8 cellular contexts compared by ENCODE assay signal in the genomic region with DNA sequence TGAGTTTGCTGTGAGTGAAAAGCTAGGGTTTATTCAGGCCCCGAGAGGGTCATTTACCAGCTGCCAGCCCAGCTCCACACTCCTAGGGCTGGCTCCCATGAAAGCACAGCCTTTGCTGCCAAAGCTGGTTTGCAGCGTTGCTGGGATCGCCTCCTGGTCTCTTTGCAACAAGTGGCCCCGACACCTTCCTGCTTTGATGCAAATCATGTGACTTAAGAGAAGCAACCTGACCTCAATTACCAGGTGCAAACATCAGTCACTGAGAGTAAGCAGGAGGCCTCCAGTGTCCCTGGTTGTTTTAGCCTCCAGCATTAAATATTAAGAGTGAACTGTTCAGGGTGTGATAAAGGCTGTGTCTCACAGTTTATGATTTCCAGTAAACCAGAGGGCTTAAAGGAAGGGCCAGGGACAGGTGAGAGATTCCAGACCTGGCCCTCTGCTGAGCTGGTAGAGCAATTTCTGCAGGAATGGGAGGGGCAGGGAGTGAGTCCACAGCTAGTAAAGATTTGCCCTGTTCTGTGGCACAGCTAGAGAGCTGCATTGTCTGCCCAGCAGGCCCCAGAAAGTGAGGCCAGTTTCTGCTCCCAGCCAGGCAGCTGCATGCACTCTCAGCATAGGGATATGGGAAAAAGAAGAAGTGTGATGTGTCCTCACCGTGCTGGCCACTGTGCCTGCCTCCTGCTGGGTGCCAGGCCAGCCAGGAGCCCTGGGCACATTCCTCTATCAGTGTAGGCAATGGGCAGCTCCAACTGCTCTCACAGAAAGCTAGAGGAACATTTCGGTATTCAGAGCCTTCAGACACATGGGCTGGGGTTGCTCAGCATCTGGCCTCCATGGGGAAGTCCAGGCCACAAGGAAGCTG. TPM values are rescaled to one million over a fixed set of nuclear protein-coding genes. Genes with fewer than 3 reads are reported as not detected.
DNase-seq lines count a peak whose midpoint lies in the region; ATAC-seq and TF ChIP-seq lines count a peak whose summit lies in the region.

No MANE protein-coding gene starts in this region.

- peak overlapping the region; percentile 99 for H3K27ac Mint-ChIP-seq in activated T-cell treated with anti-CD3 and anti-CD28 coated beads, Interleukin-2, amount 50 U/mL, for 72 hours

- H3K27me3 Mint-ChIP-seq in activated T-cell treated with anti-CD3 and anti-CD28 coated beads, Interleukin-2, amount 50 U/mL, for 72 hours (ENCODE audit: low read depth): no peaks in the 10 kb centered on the region

- DNase-seq in activated gamma-delta T cell treated with Interleukin-2 at 50 U/mL for 16 hours: peak; percentile 66
- DNase-seq in activated gamma-delta T cell (lab: John Stamatoyannopoulos, UW): no peak
- peak; percentile 76 for DNase-seq in OCI-LY7 (ENCODE audit: low spot score)
- DNase-seq in activated T-cell treated with anti-CD3 and anti-CD28 coated beads, Interleukin-2, amount 50 U/mL, for 72 hours: peak; percentile 69 to 78
- peak; percentile 47 for DNase-seq in left ventricle myocardium inferior
- DNase-seq in stimulated activated CD4-positive, alpha-beta T cell treated with anti-CD3 and anti-CD28 coated beads, Interleukin-1b, Interleukin-23, amount 100 ng/mL, for 48 hours: peak; percentile 76
- DNase-seq in AG20443 (ENCODE audit: low spot score): no peak

- H3K4me1 Mint-ChIP-seq in activated T-cell treated with anti-CD3 and anti-CD28 coated beads, Interleukin-2, amount 50 U/mL, for 72 hours (ENCODE audit: low read depth): peaks cover 100% of the 10 kb centered on the region

- H3K9me2 ChIP-seq in OCI-LY7 (ENCODE audit: insufficient read depth, low read length): no peaks in the 10 kb centered on the region

- no peak overlapping the region; the same call in 1 of the 2 replicates for H2AFZ ChIP-seq in OCI-LY7 (ENCODE audit: low read length)

- H3K9me3 Mint-ChIP-seq in activated T-cell treated with anti-CD3 and anti-CD28 coated beads, Interleukin-2, amount 50 U/mL, for 72 hours: no peaks in the 10 kb centered on the region

- H3K9me3 ChIP-seq in OCI-LY7 (ENCODE audit: low read length) (no peaks in the 10 kb centered on the region), left ventricle myocardium inferior (replicated peaks) (no peaks in the 10 kb centered on the region)

- H4K20me1 ChIP-seq in OCI-LY7 (ENCODE audit: insufficient read depth, low read length): no peaks in the 10 kb centered on the region

- peak overlapping the region; percentile 68 for H3K4me2 ChIP-seq in OCI-LY7 (ENCODE audit: low read length)

- H3K4me3 ChIP-seq in OCI-LY7 (ENCODE audit: low read depth, low read length, poor library complexity, severe bottlenecking) (peak overlapping the region; percentile 37), left ventricle myocardium inferior (no peak overlapping the region)

- peaks cover 2% of the 10 kb centered on the region in 2 donors for H3K36me3 Mint-ChIP-seq in activated T-cell treated with anti-CD3 and anti-CD28 coated beads, Interleukin-2, amount 50 U/mL, for 72 hours (ENCODE audit: insufficient read depth in 2 of 2)

- POLR2A ChIA-PET in OCI-LY7 (lab: Charles Lee): interaction anchor here (0.6 to 7.2 kb wide), 9 partner anchors 10 to 68 kb away, joined by 3 to 49 read pairs (median 4); a partner anchor contains a TSS

- H3K27me3 ChIP-seq in left ventricle myocardium inferior (ENCODE audit: low read depth): no peaks in the 10 kb centered on the region

- peaks cover 4% of the 10 kb centered on the region; the same call in 1 of the 2 replicates for H3K79me2 ChIP-seq in OCI-LY7 (ENCODE audit: insufficient read depth, low read depth, low read length)

- CTCF ChIA-PET in OCI-LY7 (lab: Charles Lee; ENCODE audit: unreplicated experiment): interaction anchor here (0.5 to 2.6 kb wide), 4 partner anchors 39 to 612 kb away, joined by 3 to 10 read pairs (median 5); no protein-coding TSS in a partner anchor

- TF ChIP-seq CTCF in OCI-LY7 (conservative IDR thresholded peaks at IDR 0.05; ENCODE audit: low read length): no peak
- no peak for TF ChIP-seq CTCF in left ventricle myocardium inferior (IDR thresholded peaks at IDR 0.05; ENCODE audit: borderline replicate concordance)

- peaks cover 6% of the 10 kb centered on the region; the same call in 1 of the 2 replicates for H3K36me3 ChIP-seq in OCI-LY7 (ENCODE audit: insufficient read depth, low read length)
- no peaks in the 10 kb centered on the region for H3K36me3 ChIP-seq in left ventricle myocardium inferior

- peak overlapping the region; percentile 83 to 84 for H3K4me3 Mint-ChIP-seq in activated T-cell treated with anti-CD3 and anti-CD28 coated beads, Interleukin-2, amount 50 U/mL, for 72 hours

- ATAC-seq in activated T-cell treated with anti-CD3 and anti-CD28 coated beads, Interleukin-2, amount 50 U/mL, for 72 hours (replicated peaks in 1 of 2): peak; percentile 32 to 42
- no peak for ATAC-seq in GM21737 (IDR thresholded peaks at IDR 0.05; ENCODE audit: unreplicated experiment)

- intact Hi-C loops in OCI-LY7 (cut with micrococcal nuclease; ENCODE audit: unreplicated experiment) (loop anchor here (2.0 kb wide), 1 partner anchor 29 kb away; no protein-coding TSS in a partner anchor), left ventricle myocardium inferior (cut with micrococcal nuclease) (no loop called here)

- no TSS peak for BruUV-seq in OCI-LY7 (replicated peaks; lab: Mats Ljungman, UMichigan)

- peak overlapping the region; percentile 96 for H3K27ac ChIP-seq in OCI-LY7 (ENCODE audit: low read depth, low read length, poor library complexity, severe bottlenecking)
- peak overlapping the region; percentile 99 for H3K27ac ChIP-seq in left ventricle myocardium inferior (replicated peaks)

- H3K4me1 ChIP-seq in OCI-LY7 (ENCODE audit: insufficient read depth, low read length, poor library complexity, severe bottlenecking): peaks cover 94% of the 10 kb centered on the region
- H3K4me1 ChIP-seq in left ventricle myocardium inferior: peaks cover 99% of the 10 kb centered on the region

RNA-seq across cellular contexts. Expression of a gene that starts 58.0 kb away (rescaled TPM):
- total RNA-seq in OCI-LY7 (2014; rRNA removed; shearing (Covaris generic)): 0.88 TPM in 1 of 2 replicates, not detected in the other
- total RNA-seq in OCI-LY7 (2022) (0.18 and 0.36 TPM in 2 replicates), left ventricle myocardium inferior (20.8 TPM)
- 1 to 10 TPM; 7.0 to 7.4 TPM for total RNA-seq in activated T-cell treated with anti-CD3 and anti-CD28 coated beads, Interleukin-2, amount 50 U/mL, for 72 hours

Comparison
In these comparisons a context has a peak if more than half of its experiments do, and no peak if none do; other contexts are left out.
1. DNase-seq: peak in activated gamma-delta T cell treated with Interleukin-2 at 50 U/mL for 16 hours (single experiment), OCI-LY7 (single experiment), activated T-cell treated with anti-CD3 and anti-CD28 coated beads, Interleukin-2, amount 50 U/mL, for 72 hours (2 of 2), left ventricle myocardium inferior (single experiment) and stimulated activated CD4-positive, alpha-beta T cell treated with anti-CD3 and anti-CD28 coated beads, Interleukin-1b, Interleukin-23, amount 100 ng/mL, for 48 hours (single experiment); none in activated gamma-delta T cell (single experiment) and AG20443 (single experiment).
2. RNA of a gene that starts 58.0 kb away (total RNA-seq): 20.8 TPM in left ventricle myocardium inferior (single experiment) and 7.0 to 7.4 TPM in activated T-cell treated with anti-CD3 and anti-CD28 coated beads, Interleukin-2, amount 50 U/mL, for 72 hours; 0.18 to 0.88 TPM in OCI-LY7; every median in the first group is over 4 times any median in the second.